ENCODE assay signal across 16 cellular contexts in the genomic region with DNA sequence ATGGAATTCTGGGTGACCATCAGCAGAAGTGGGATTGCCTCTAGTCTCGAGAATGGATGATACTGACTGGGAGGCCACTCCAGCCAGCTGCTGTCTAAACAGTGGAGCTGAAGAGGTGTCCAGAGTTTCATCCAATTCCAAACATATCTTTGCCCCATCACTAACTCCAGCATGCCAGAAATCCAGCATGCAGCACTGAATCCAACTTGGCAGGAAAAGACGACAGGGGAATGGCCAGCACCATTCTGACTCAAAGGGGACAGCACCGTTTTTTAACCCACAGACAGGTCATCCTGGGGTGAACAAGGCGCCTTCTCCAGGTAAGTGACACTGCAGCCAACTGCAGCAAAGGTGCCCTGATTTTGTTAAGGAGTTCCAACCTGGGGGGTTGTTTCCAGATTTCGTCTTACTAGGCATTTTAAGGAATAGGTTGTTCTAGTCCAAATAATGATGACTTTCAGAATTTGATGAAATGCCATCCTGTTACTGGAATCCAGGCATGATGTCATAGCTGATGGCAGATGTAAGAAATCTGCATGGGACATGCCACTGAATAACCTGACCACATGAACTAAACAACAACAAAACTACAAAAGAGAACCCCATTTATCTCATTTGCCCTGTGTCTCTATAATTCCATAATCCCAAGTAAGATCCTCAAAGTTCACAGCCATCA.
"Had no signal": no experiment of that assay in that cellular context is flagged by ENCODE, and none has a peak within 500 bp of the region (broad histone marks: within the 10 kb centered on the region; RNA-seq: fewer than 3 reads in every experiment).

No MANE protein-coding gene starts in this region.

- H3K27ac ChIP-seq: body of pancreas, esophagus squamous epithelium, left lung, neutrophil, tibial nerve had no signal

- H3K4me3 Mint-ChIP-seq: activated T-helper 17 cell treated with anti-CD3 and anti-CD28 coated beads, Interleukin-2, amount 50 U/mL, for 72 hours; central memory CD8-positive, alpha-beta T cell; natural killer cell; stimulated activated memory B cell treated with anti-CD40 and anti-IgM and Interleukin-4, amounts not matched to agents 10 μg/mL and 1 μg/mL and 100 μg/mL, for 72 hours had no signal

- H3K4me1 Mint-ChIP-seq: activated T-helper 17 cell treated with anti-CD3 and anti-CD28 coated beads, Interleukin-2, amount 50 U/mL, for 72 hours; central memory CD8-positive, alpha-beta T cell; stimulated activated memory B cell treated with anti-CD40 and anti-IgM and Interleukin-4, amounts not matched to agents 10 μg/mL and 1 μg/mL and 100 μg/mL, for 72 hours had no signal

- H3K4me1 ChIP-seq: body of pancreas, esophagus squamous epithelium, left lung had no signal

- ATAC-seq: activated T-helper 17 cell treated with anti-CD3 and anti-CD28 coated beads, Interleukin-2, amount 50 U/mL, for 72 hours; body of pancreas; left lung; natural killer cell; stimulated activated memory B cell treated with anti-CD40 and anti-IgM and Interleukin-4, amounts not matched to agents 10 μg/mL and 1 μg/mL and 100 μg/mL, for 72 hours had no signal

- H3K36me3 Mint-ChIP-seq: natural killer cell; stimulated activated memory B cell treated with anti-CD40 and anti-IgM and Interleukin-4, amounts not matched to agents 10 μg/mL and 1 μg/mL and 100 μg/mL, for 72 hours had no signal

- H3K9me3 Mint-ChIP-seq: activated T-helper 17 cell treated with anti-CD3 and anti-CD28 coated beads, Interleukin-2, amount 50 U/mL, for 72 hours; central memory CD8-positive, alpha-beta T cell; natural killer cell; stimulated activated memory B cell treated with anti-CD40 and anti-IgM and Interleukin-4, amounts not matched to agents 10 μg/mL and 1 μg/mL and 100 μg/mL, for 72 hours had no signal

- H3K27ac Mint-ChIP-seq: activated T-helper 17 cell treated with anti-CD3 and anti-CD28 coated beads, Interleukin-2, amount 50 U/mL, for 72 hours; stimulated activated memory B cell treated with anti-CD40 and anti-IgM and Interleukin-4, amounts not matched to agents 10 μg/mL and 1 μg/mL and 100 μg/mL, for 72 hours had no signal

- H3K4me3 ChIP-seq: body of pancreas, esophagus squamous epithelium, left lung, tibial nerve had no signal

- H3K9me3 ChIP-seq: body of pancreas, esophagus squamous epithelium, left lung, neutrophil, tibial nerve had no signal

- H3K36me3 ChIP-seq: esophagus squamous epithelium, left lung, neutrophil had no signal

- DNase-seq: activated CD4-positive, alpha-beta T cell treated with anti-CD3 and anti-CD28 coated beads, Interleukin-2, amount 50 U/mL, for 4 hours; activated naive CD4-positive, alpha-beta T cell treated with Interleukin-2 at 50 U/mL for 16 hours; body of pancreas; cortex of kidney; effector CD8-positive, alpha-beta T cell; esophagus squamous epithelium; left lung; mesenchymal stem cell; natural killer cell; retina; stimulated activated CD4-positive, alpha-beta T cell treated with anti-CD3 and anti-CD28 coated beads, Interleukin-2, amount 100 ng/mL, for 48 hours had no signal

- H3K27me3 ChIP-seq: body of pancreas, esophagus squamous epithelium, tibial nerve had no signal
